ENCODE assay signal across 1 cellular context in genomic region chr21:36703626-36704280, GRCh38.
A peak's percentile ranks its signal among the peaks of the same experiment; 100 is the strongest.
TF ChIP-seq lines count a peak whose summit lies in the region.

No MANE protein-coding gene starts in this region.

TF ChIP-seq in GM12878, 131 proteins besides CTCF, POLR2A, EP300 and RAD21:
- TF ChIP-seq SUZ12 (IDR thresholded peaks at IDR 0.05; ENCODE audit: unreplicated experiment) (peak; percentile 31), RB1 (IDR thresholded peaks at IDR 0.05; ENCODE audit: borderline replicate concordance) (no peak)
